In the genomic region with DNA sequence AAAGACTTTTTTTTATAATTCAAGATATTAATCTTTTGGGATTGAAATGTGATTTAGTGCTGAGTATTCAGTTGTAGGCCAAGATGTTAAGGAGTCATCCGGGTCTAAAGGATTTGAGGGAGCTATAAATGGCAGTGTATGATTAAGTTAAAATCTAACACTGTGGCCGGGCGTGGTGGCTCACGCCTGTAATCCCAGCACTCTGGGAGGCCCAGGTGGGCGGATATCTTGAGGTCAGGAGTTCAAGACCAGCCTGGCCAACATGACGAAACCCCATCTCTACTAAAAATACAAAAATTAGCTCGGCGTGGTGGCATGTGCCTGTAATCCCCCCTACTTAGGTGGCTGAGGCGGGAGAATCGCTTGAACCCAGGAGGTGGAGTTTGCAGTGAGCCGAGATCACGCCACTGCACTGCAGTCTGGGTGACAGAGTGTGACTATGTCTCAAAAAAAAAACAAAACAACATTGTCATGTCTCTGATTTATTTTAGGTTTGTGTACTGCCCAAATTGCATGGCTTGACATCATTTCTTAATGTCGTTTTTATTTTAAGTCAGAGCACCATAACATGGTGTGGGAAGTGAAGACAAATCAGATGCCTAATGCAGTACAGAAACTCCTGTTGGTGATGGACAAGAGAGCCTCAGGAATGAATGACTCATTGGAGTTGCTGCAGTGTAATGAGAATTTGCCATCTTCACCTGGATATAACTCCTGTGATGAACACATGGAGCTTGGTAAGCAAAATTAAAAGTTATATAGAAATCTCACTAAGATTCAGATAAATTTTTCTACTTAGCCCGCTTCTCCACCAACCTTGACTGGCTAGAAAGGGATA, we compare ENCODE assay signal across 9 cellular contexts. TPM values are rescaled to one million over a fixed set of nuclear protein-coding genes. Genes with fewer than 3 reads are reported as not detected.
DNase-seq lines count a peak whose midpoint lies in the region; ATAC-seq and TF ChIP-seq lines count a peak whose summit lies in the region.
"Had no signal": no experiment of that assay in that cellular context is flagged by ENCODE, and none has a peak within 500 bp of the region (broad histone marks: within the 10 kb centered on the region; RNA-seq: fewer than 3 reads in every experiment).

No MANE protein-coding gene starts in this region.

- no TSS peak for BruUV-seq in PC-3 (replicated peaks; lab: Mats Ljungman, UMichigan)

- H3K27ac ChIP-seq in PC-3 (ENCODE audit: low read length) (0 out of 2 replicates have a peak overlapping the region, but pooled peaks have one; percentile 14), neutrophil (peak overlapping the region; percentile 1)
- H3K27ac ChIP-seq: lower lobe of right lung had no signal

- H3K27me3 ChIP-seq in PC-3 (ENCODE audit: low read length) (no peaks in the 10 kb centered on the region), neutrophil (no peaks in the 10 kb centered on the region)

- CTCF ChIA-PET in PC-3 (lab: Charles Lee) = no interaction called here

- H3K79me2 ChIP-seq in PC-3 (ENCODE audit: low read length) = peaks cover 15% of the 10 kb centered on the region; the same call in 1 of the 2 replicates

- H3K4me2 ChIP-seq in PC-3 (ENCODE audit: low read length) = peak overlapping the region; percentile 35

- H3K9me2 ChIP-seq in PC-3 (replicated peaks; ENCODE audit: low read length) = no peaks in the 10 kb centered on the region

- no peaks in the 10 kb centered on the region for H3K27me3 Mint-ChIP-seq in central memory CD8-positive, alpha-beta T cell

- H3K4me3 Mint-ChIP-seq in central memory CD8-positive, alpha-beta T cell = no peak overlapping the region

- ATAC-seq in PC-3 = peak; percentile 69
- no peak for ATAC-seq in central memory CD8-positive, alpha-beta T cell (replicated peaks; ENCODE audit: extremely low read depth, poor library complexity, severe bottlenecking)

- intact Hi-C loops in PC-3 (cut with micrococcal nuclease) = no loop called here

- peak overlapping the region; percentile 13 for H3K27ac Mint-ChIP-seq in central memory CD8-positive, alpha-beta T cell (ENCODE audit: low read depth)

- DNase-seq in DMS53 (lab: John Stamatoyannopoulos, UW) = peak; percentile 29
- no peak for DNase-seq in DMS53 treated with DMSO at 0.1 percent for 48 hours (lab: John Stamatoyannopoulos, UW; ENCODE audit: unreplicated experiment)
- peak; percentile 43 for DNase-seq in PC-3
- DNase-seq in central memory CD8-positive, alpha-beta T cell (ENCODE audit: low spot score in 2 of 2) = no peak
- DNase-seq in globus pallidus (ENCODE audit: low spot score) = no peak
- no peak for DNase-seq in GM13977 (ENCODE audit: low spot score)
- no peak for DNase-seq in NCI-H187 (lab: John Stamatoyannopoulos, UW)
- DNase-seq: lower lobe of right lung had no signal

- H3K4me3 ChIP-seq in PC-3 (ENCODE audit: low read length) (no peak overlapping the region), neutrophil (ENCODE audit: low read depth in 1 of 2, low read length in 1 of 2) (no peak overlapping the region)
- H3K4me3 ChIP-seq: lower lobe of right lung had no signal

- no peaks in the 10 kb centered on the region for H3F3A ChIP-seq in PC-3 (ENCODE audit: low read length, unreplicated experiment)

- in situ Hi-C loops in GM13977 (cut with MboI; ENCODE audit: low pct_unique_long_range_greater_than_20kb, low sequenced_read_pairs, unreplicated experiment) = loop anchor here (25.0 kb wide), 1 partner anchor 558 kb away; a partner anchor contains a TSS

- H3K9me3 ChIP-seq in PC-3 (ENCODE audit: low read length) (no peaks in the 10 kb centered on the region), neutrophil (no peaks in the 10 kb centered on the region)
- H3K9me3 ChIP-seq: lower lobe of right lung had no signal

- H3K4me1 ChIP-seq in PC-3 (ENCODE audit: insufficient read depth, low read length) (peaks cover 12% of the 10 kb centered on the region), neutrophil (ENCODE audit: control insufficient read depth in 1 of 2, insufficient read depth in 1 of 2, low read depth in 1 of 2, low read length in 1 of 2) (no peaks in the 10 kb centered on the region)

- H4K20me1 ChIP-seq in PC-3 (ENCODE audit: low read length) = peaks cover 4% of the 10 kb centered on the region; the same call in 1 of the 2 replicates

- H3K9ac ChIP-seq in PC-3 (ENCODE audit: low read length) = no peak overlapping the region

- no peaks in the 10 kb centered on the region for H3K9me3 Mint-ChIP-seq in central memory CD8-positive, alpha-beta T cell

- POLR2A ChIA-PET in PC-3 (lab: Charles Lee; ENCODE audit: unreplicated experiment) = interaction anchor here (0.6 kb wide), 1 partner anchor 229 kb away, joined by 3 read pairs; no protein-coding TSS in a partner anchor

- H2AFZ ChIP-seq in PC-3 (ENCODE audit: low read length) = no peak overlapping the region

- TF ChIP-seq CTCF in PC-3 (conservative IDR thresholded peaks at IDR 0.05; ENCODE audit: low read depth, low read length) (no peak), neutrophil (IDR thresholded peaks at IDR 0.05) (no peak), GM13977 (IDR thresholded peaks at IDR 0.05; ENCODE audit: extremely low read depth, insufficient read depth, missing control alignments) (no peak)

- H3K36me3 ChIP-seq in PC-3 (ENCODE audit: low read depth, low read length) = peaks cover 8% of the 10 kb centered on the region; the same call in 1 of the 2 replicates
- peaks cover 53% of the 10 kb centered on the region for H3K36me3 ChIP-seq in neutrophil

- peaks cover 45% of the 10 kb centered on the region for H3K4me1 Mint-ChIP-seq in central memory CD8-positive, alpha-beta T cell

- H3K36me3 Mint-ChIP-seq in central memory CD8-positive, alpha-beta T cell (ENCODE audit: insufficient read depth) = peaks cover 47% of the 10 kb centered on the region

RNA-seq across cellular contexts. Expression of a gene that starts 10.7 kb away (rescaled TPM):
- 13.0 and 17.6 TPM in 2 replicates for total RNA-seq in PC-3 (2014; rRNA removed)

Comparison
In these comparisons a context has a peak if more than half of its experiments do, and no peak if none do; other contexts are left out.
1. DNase-seq: peak in DMS53 (single experiment) and PC-3 (single experiment); none in DMS53 treated with DMSO at 0.1 percent for 48 hours (single experiment), central memory CD8-positive, alpha-beta T cell (0 of 2), globus pallidus (single experiment), GM13977 (single experiment) and NCI-H187 (0 of 2).